1 cellular context compared by ENCODE assay signal in the genomic region with DNA sequence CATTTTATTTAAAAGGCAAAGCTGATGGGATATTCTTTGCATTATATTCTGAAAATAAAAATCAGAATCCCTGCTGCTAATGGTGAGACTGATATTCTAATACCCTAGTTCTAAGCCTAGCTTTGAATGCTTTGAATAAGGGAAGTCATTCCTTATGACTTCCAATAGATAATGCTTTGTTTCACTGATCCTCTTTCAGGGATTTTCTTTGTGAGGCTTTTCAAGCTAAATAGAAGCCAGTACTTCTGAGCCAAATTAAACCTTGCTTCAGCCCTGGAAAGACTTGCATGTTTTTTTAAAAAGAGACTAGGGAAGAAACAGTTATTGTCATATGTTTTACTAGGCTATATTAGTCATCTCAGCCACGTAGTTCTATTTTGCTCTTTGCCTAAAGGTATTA.
TF ChIP-seq lines count a peak whose summit lies in the region.

No MANE protein-coding gene starts in this region.

TF ChIP-seq in WTC11, 78 proteins besides CTCF, POLR2A, EP300 and RAD21 (continued from another document):
- TF ChIP-seq, protein P1, sequence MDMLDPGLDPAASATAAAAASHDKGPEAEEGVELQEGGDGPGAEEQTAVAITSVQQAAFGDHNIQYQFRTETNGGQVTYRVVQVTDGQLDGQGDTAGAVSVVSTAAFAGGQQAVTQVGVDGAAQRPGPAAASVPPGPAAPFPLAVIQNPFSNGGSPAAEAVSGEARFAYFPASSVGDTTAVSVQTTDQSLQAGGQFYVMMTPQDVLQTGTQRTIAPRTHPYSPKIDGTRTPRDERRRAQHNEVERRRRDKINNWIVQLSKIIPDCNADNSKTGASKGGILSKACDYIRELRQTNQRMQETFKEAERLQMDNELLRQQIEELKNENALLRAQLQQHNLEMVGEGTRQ (CRISPR knock-in tag; IDR thresholded peaks at IDR 0.05), result no peak
